ENCODE assay signal across 31 cellular contexts in genomic region chr3:65712156-65712555, GRCh38.
DNase-seq lines count a peak whose midpoint lies in the region; ATAC-seq, FAIRE-seq and TF ChIP-seq lines count a peak whose summit lies in the region.
"Had no signal": no experiment of that assay in that cellular context is flagged by ENCODE, and none has a peak within 500 bp of the region (broad histone marks: within the 10 kb centered on the region; RNA-seq: fewer than 3 reads in every experiment).

No MANE protein-coding gene starts in this region.

- no peak for ATAC-seq in IMR-90 (ENCODE audit: low read depth)
- no peak for ATAC-seq in stimulated activated effector memory CD8-positive, alpha-beta T cell treated with anti-CD3 and anti-CD28 coated beads, Interleukin-12 subunit alpha, Interleukin-12 subunit beta, amount 100 ng/mL, for 72 hours
- no peak for ATAC-seq in GM21619 (IDR thresholded peaks at IDR 0.05; ENCODE audit: unreplicated experiment)
- ATAC-seq: gastroesophageal sphincter, left lung, sciatic nerve had no signal

- H2BK12ac ChIP-seq in H1 (ENCODE audit: low read depth, low read length) (0 out of 2 replicates have a peak overlapping the region, but pooled peaks have one; percentile 31), mesenchymal stem cell (ENCODE audit: low read length in 2 of 2) (no peak overlapping the region)

- H2BK20ac ChIP-seq in IMR-90 (ENCODE audit: low read depth, low read length), result no peak overlapping the region
- no peak overlapping the region for H2BK20ac ChIP-seq in H1 (ENCODE audit: low read length)

- CTCF ChIA-PET in IMR-90 (lab: Yijun Ruan, JAX), result interaction anchor here (0.6 kb wide), 1 partner anchor 270 kb away, joined by 5 read pairs; no protein-coding TSS in a partner anchor
- CTCF ChIA-PET in H1 (lab: Charles Lee; ENCODE audit: partially characterized antibody), result interaction anchor here (0.6 to 2.2 kb wide), 3 partner anchors 36 to 67 kb away, joined by 3 to 5 read pairs (median 4); no protein-coding TSS in a partner anchor

- H3K4me3 Mint-ChIP-seq in stimulated activated effector memory CD8-positive, alpha-beta T cell treated with anti-CD3 and anti-CD28 coated beads, Interleukin-12 subunit alpha, Interleukin-12 subunit beta, amount 100 ng/mL, for 72 hours, result no peak overlapping the region
- H3K4me3 Mint-ChIP-seq: activated naive CD8-positive, alpha-beta T cell treated with anti-CD3 and anti-CD28 coated beads, Interleukin-2, amount 10 ng/mL, durations not matched to agents 7 days and 5 days; B cell; CD8-positive, alpha-beta memory T cell; naive B cell; stimulated activated naive CD8-positive, alpha-beta T cell treated with anti-CD3 and anti-CD28 coated beads, Interleukin-15, Interleukin-2, amounts not matched to agents 100 ng/mL and 50 ng/mL, for 24 hours had no signal

- POLR2A ChIA-PET in IMR-90 (lab: Charles Lee; ENCODE audit: unreplicated experiment) (no interaction called here), H1 (lab: Charles Lee; ENCODE audit: partially characterized antibody) (interaction anchor here (0.6 to 1.3 kb wide), 3 partner anchors 8 to 437 kb away, joined by 3 to 4 read pairs (median 3); no protein-coding TSS in a partner anchor)

- peaks cover 3% of the 10 kb centered on the region for H3K9me3 Mint-ChIP-seq in stimulated activated effector memory CD8-positive, alpha-beta T cell treated with anti-CD3 and anti-CD28 coated beads, Interleukin-12 subunit alpha, Interleukin-12 subunit beta, amount 100 ng/mL, for 72 hours
- H3K9me3 Mint-ChIP-seq: activated naive CD8-positive, alpha-beta T cell treated with anti-CD3 and anti-CD28 coated beads, Interleukin-2, amount 10 ng/mL, durations not matched to agents 7 days and 5 days; stimulated activated naive CD8-positive, alpha-beta T cell treated with anti-CD3 and anti-CD28 coated beads, Interleukin-15, Interleukin-2, amounts not matched to agents 100 ng/mL and 50 ng/mL, for 24 hours had no signal

- DNase-seq in AG10803 (ENCODE audit: low read depth), result peak; percentile 89
- peak; percentile 63 for DNase-seq in IMR-90
- DNase-seq in H1 (ENCODE audit: low read depth in 1 of 2, low spot score in 2 of 2), result no peak
- DNase-seq in mesenchymal stem cell, result no peak
- no peak for DNase-seq in GM19239 (ENCODE audit: insufficient read length, low spot score)
- DNase-seq in stimulated activated effector memory CD8-positive, alpha-beta T cell treated with anti-CD3 and anti-CD28 coated beads, Interleukin-12 subunit alpha, Interleukin-12 subunit beta, amount 100 ng/mL, for 72 hours (ENCODE audit: low spot score in 2 of 2), result no peak
- DNase-seq in esophagus squamous epithelium (lab: John Stamatoyannopoulos, UW), result no peak
- DNase-seq: activated CD4-positive, alpha-beta T cell treated with anti-CD3 and anti-CD28 coated beads for 48 hours; activated effector memory CD4-positive, alpha-beta T cell treated with anti-CD3 and anti-CD28 coated beads, Interleukin-2, amount 50 U/mL, for 16 hours; activated naive CD8-positive, alpha-beta T cell treated with anti-CD3 and anti-CD28 coated beads, Interleukin-2, amount 10 ng/mL, durations not matched to agents 7 days and 5 days; activated T-cell treated with anti-CD3 and anti-CD28 coated beads, Interleukin-2, amount 50 U/mL, for 1 hour; CD8-positive, alpha-beta memory T cell; left lung; mesendoderm; naive B cell; NCI-H1092; NCI-H187; NCI-H2171; NCI-H510A treated with DMSO at 0.1 percent for 48 hours; Right ventricle myocardium superior had no signal

- H3K56ac ChIP-seq in IMR-90 (ENCODE audit: extremely low read depth, insufficient read depth, low read length) (no peak overlapping the region), H1 (replicated peaks; ENCODE audit: insufficient read length, low read depth, low read length) (no peak overlapping the region)

- 60% methylated on average over 1 of the region's 6 CpGs; no CpG with 5 or more reads in 1 of the 2 experiments for WGBS in IMR-90 (ENCODE audit: extremely low coverage in 2 of 2, insufficient read length in 1 of 2), 2 experiments
- 90% methylated on average over 5 of the region's 6 CpGs; no CpG with 5 or more reads in 1 of the 2 experiments for WGBS in H1 (ENCODE audit: extremely low coverage in 1 of 2, insufficient coverage in 1 of 2, insufficient read length in 1 of 2, insufficient replicate concordance in 2 of 2, low coverage in 1 of 2, low lambda C conversion rate in 2 of 2, missing lambda C conversion rate in 1 of 2), 2 experiments
- 93% methylated on average over 4 of the region's 6 CpGs for WGBS in mesenchymal stem cell
- WGBS in esophagus squamous epithelium, 2 donors, result 71 to 79% methylated on average over 4 of the region's 6 CpGs

- H3K9me1 ChIP-seq in IMR-90 (ENCODE audit: insufficient read depth, low read length), result no peaks in the 10 kb centered on the region; the same call in 1 of the 2 replicates

- no peaks in the 10 kb centered on the region for H3K36me3 Mint-ChIP-seq in stimulated activated effector memory CD8-positive, alpha-beta T cell treated with anti-CD3 and anti-CD28 coated beads, Interleukin-12 subunit alpha, Interleukin-12 subunit beta, amount 100 ng/mL, for 72 hours
- H3K36me3 Mint-ChIP-seq: activated naive CD8-positive, alpha-beta T cell treated with anti-CD3 and anti-CD28 coated beads, Interleukin-2, amount 10 ng/mL, durations not matched to agents 7 days and 5 days; CD8-positive, alpha-beta memory T cell; naive B cell had no signal

- H3K4ac ChIP-seq in IMR-90 (ENCODE audit: low read depth, low read length) (no peak overlapping the region), H1 (replicated peaks; ENCODE audit: insufficient read length, low read depth, low read length) (no peak overlapping the region), mesenchymal stem cell (ENCODE audit: low read depth in 1 of 2, low read length in 2 of 2) (no peak overlapping the region)

- H3K27ac ChIP-seq in IMR-90 (ENCODE audit: insufficient read depth, low read length) (no peak overlapping the region), H1 (ENCODE audit: low read depth, low read length) (no peak overlapping the region), mesenchymal stem cell (ENCODE audit: low read length, poor library complexity, severe bottlenecking) (no peak overlapping the region), esophagus squamous epithelium (no peak overlapping the region)
- H3K27ac ChIP-seq: gastroesophageal sphincter, left lung, neutrophil, vagina, VCaP had no signal

- no peak overlapping the region for H4K91ac ChIP-seq in IMR-90 (ENCODE audit: insufficient read depth, low read depth, low read length)
- no peak overlapping the region for H4K91ac ChIP-seq in H1 (replicated peaks; ENCODE audit: insufficient read length, low read length)
- no peak overlapping the region for H4K91ac ChIP-seq in mesenchymal stem cell (ENCODE audit: low read length)

- H2AFZ ChIP-seq in IMR-90 (replicated peaks; ENCODE audit: low read length, poor library complexity), result no peak overlapping the region
- no peak overlapping the region for H2AFZ ChIP-seq in H1 (ENCODE audit: low read length)
- no peak overlapping the region for H2AFZ ChIP-seq in mesenchymal stem cell (ENCODE audit: low read depth, low read length)

- TF ChIP-seq CTCF in AG10803 (conservative IDR thresholded peaks at IDR 0.05; ENCODE audit: low read length), result no peak
- TF ChIP-seq CTCF in IMR-90 (conservative IDR thresholded peaks at IDR 0.05; ENCODE audit: low read depth, low read length), result no peak
- TF ChIP-seq CTCF in H1 (IDR thresholded peaks at IDR 0.05; ENCODE audit: control extremely low read depth in 1 of 3, insufficient read depth in 1 of 3, low read depth in 1 of 3, low read length in 3 of 3), result no peak
- no peak for TF ChIP-seq CTCF in esophagus squamous epithelium (IDR thresholded peaks at IDR 0.05)

- H3K18ac ChIP-seq in IMR-90 (ENCODE audit: low read depth, low read length), result no peak overlapping the region
- no peak overlapping the region for H3K18ac ChIP-seq in H1 (ENCODE audit: extremely low read depth, low read length)
- no peak overlapping the region for H3K18ac ChIP-seq in mesenchymal stem cell (ENCODE audit: low read depth in 1 of 2, low read length in 2 of 2)

- H4K8ac ChIP-seq in IMR-90 (ENCODE audit: low read depth in 2 of 2, low read length in 2 of 2) (no peak overlapping the region), H1 (ENCODE audit: extremely low read depth, insufficient read depth, low read length) (no peak overlapping the region), mesenchymal stem cell (ENCODE audit: low read length) (no peak overlapping the region)

- H2AK9ac ChIP-seq in IMR-90 (replicated peaks; ENCODE audit: low read depth, low read length, poor library complexity), result no peak overlapping the region

- no peak overlapping the region for H4K5ac ChIP-seq in IMR-90 (ENCODE audit: low read depth, low read length)
- H4K5ac ChIP-seq in H1 (ENCODE audit: insufficient read length, low read depth, low read length), result no peak overlapping the region

- TF ChIP-seq POLR2A in IMR-90 (IDR thresholded peaks at IDR 0.05; ENCODE audit: low read depth, low read length) (no peak), H1 (IDR thresholded peaks at IDR 0.05; ENCODE audit: control extremely low read depth in 1 of 2, low read depth in 2 of 2, low read length in 2 of 2) (no peak), esophagus squamous epithelium (IDR thresholded peaks at IDR 0.05) (no peak)

- H2AK5ac ChIP-seq in IMR-90 (ENCODE audit: low read depth, low read length) (no peak overlapping the region), H1 (ENCODE audit: low read depth, low read length) (no peak overlapping the region), mesenchymal stem cell (ENCODE audit: low read length, severe bottlenecking) (peak overlapping the region; percentile 65)

- no peak overlapping the region for H3K27ac Mint-ChIP-seq in stimulated activated effector memory CD8-positive, alpha-beta T cell treated with anti-CD3 and anti-CD28 coated beads, Interleukin-12 subunit alpha, Interleukin-12 subunit beta, amount 100 ng/mL, for 72 hours
- H3K27ac Mint-ChIP-seq: activated naive CD8-positive, alpha-beta T cell treated with anti-CD3 and anti-CD28 coated beads, Interleukin-2, amount 10 ng/mL, durations not matched to agents 7 days and 5 days; B cell; CD8-positive, alpha-beta memory T cell; naive B cell; stimulated activated naive CD8-positive, alpha-beta T cell treated with anti-CD3 and anti-CD28 coated beads, Interleukin-15, Interleukin-2, amounts not matched to agents 100 ng/mL and 50 ng/mL, for 24 hours had no signal

- no peak for FAIRE-seq in H1 (lab: Jason Lieb, UNC)
- FAIRE-seq in GM19239 (lab: Jason Lieb, UNC), result no peak
- FAIRE-seq: endothelial cell of umbilical vein, G401.6, GM18507 had no signal

- H3K79me1 ChIP-seq in IMR-90 (ENCODE audit: low read depth in 1 of 2, low read length in 2 of 2), result peaks cover 16 to 21% of the 10 kb centered on the region in 2 experiments; a peak in 3 of 4 replicates
- H3K79me1 ChIP-seq in H1 (ENCODE audit: low read depth, low read length), result peaks cover 3% of the 10 kb centered on the region; the same call in 1 of the 2 replicates
- peaks cover 9% of the 10 kb centered on the region for H3K79me1 ChIP-seq in mesenchymal stem cell (replicated peaks; ENCODE audit: low read length, poor library complexity, severe bottlenecking)

- in situ Hi-C loops in IMR-90 (cut with MboI; ENCODE audit: low sequenced_read_pairs), result no loop called here

- H3K9ac ChIP-seq in IMR-90 (ENCODE audit: low read depth, low read length) (no peak overlapping the region), H1 (replicated peaks in 1 of 4; ENCODE audit: extremely low read depth in 1 of 4, low read depth in 3 of 4, low read length in 3 of 4) (no peak overlapping the region), mesenchymal stem cell (ENCODE audit: low read length) (no peak overlapping the region)

- no peaks in the 10 kb centered on the region for H3K9me3 ChIP-seq in IMR-90 (ENCODE audit: control insufficient read depth, insufficient read depth, low read length)
- H3K9me3 ChIP-seq in H1 (ENCODE audit: insufficient read depth in 2 of 2, low read depth in 1 of 2, low read length in 1 of 2), result no peaks in the 10 kb centered on the region
- H3K9me3 ChIP-seq in mesenchymal stem cell (ENCODE audit: control insufficient read depth, low read length), result no peaks in the 10 kb centered on the region
- H3K9me3 ChIP-seq in esophagus squamous epithelium, result no peaks in the 10 kb centered on the region
- H3K9me3 ChIP-seq: gastroesophageal sphincter, left lung, neutrophil, vagina had no signal

- H3K23ac ChIP-seq in IMR-90 (ENCODE audit: low read depth, low read length) (no peak overlapping the region), H1 (ENCODE audit: insufficient read length) (no peak overlapping the region), mesenchymal stem cell (ENCODE audit: low read length in 2 of 2) (no peak overlapping the region)

- BruUV-seq in IMR-90 (replicated peaks; lab: Mats Ljungman, UMichigan), result no TSS peak

- no peaks in the 10 kb centered on the region; a peak in 1 of 4 replicates for H3K79me2 ChIP-seq in H1 (ENCODE audit: control insufficient read depth in 1 of 2, insufficient read depth in 2 of 2, low read length in 2 of 2)

- intact Hi-C loops in IMR-90 (cut with micrococcal nuclease) (no loop called here), esophagus squamous epithelium (cut with DNase I) (no loop called here)

- H3K4me1 ChIP-seq in IMR-90 (ENCODE audit: control insufficient read depth, insufficient read depth, low read length) (peaks cover 10% of the 10 kb centered on the region), H1 (replicated peaks in 1 of 4; ENCODE audit: control insufficient read depth in 3 of 4, insufficient read depth in 4 of 4, low read length in 3 of 4) (peaks cover 3 to 14% (median 12%) of the 10 kb centered on the region in 4 experiments; a peak in 6 of 7 replicates), mesenchymal stem cell (ENCODE audit: control insufficient read depth, insufficient read depth, low read depth, low read length) (peaks cover 6% of the 10 kb centered on the region), esophagus squamous epithelium (peaks cover 0 to 6% (median 0%) of the 10 kb centered on the region in 3 donors)
- H3K4me1 ChIP-seq: vagina had no signal

- H2BK120ac ChIP-seq in IMR-90 (ENCODE audit: low read depth, low read length) (no peak overlapping the region), H1 (replicated peaks; ENCODE audit: low read depth, low read length) (no peak overlapping the region), mesenchymal stem cell (ENCODE audit: low read depth, low read length) (no peak overlapping the region)

- H3K14ac ChIP-seq in IMR-90 (replicated peaks; ENCODE audit: low read depth, low read length) (no peak overlapping the region), H1 (ENCODE audit: insufficient read length) (no peak overlapping the region), mesenchymal stem cell (ENCODE audit: low read length in 2 of 2) (no peak overlapping the region)

- H4K20me1 ChIP-seq in IMR-90 (ENCODE audit: insufficient read depth, low read length) (no peaks in the 10 kb centered on the region; the same call in 1 of the 2 replicates), H1 (replicated peaks in 1 of 2; ENCODE audit: control insufficient read depth in 1 of 2, insufficient read depth in 2 of 2, low read length in 2 of 2) (no peaks in the 10 kb centered on the region)

- no peak overlapping the region for H2BK15ac ChIP-seq in IMR-90 (ENCODE audit: low read depth, low read length)
- H2BK15ac ChIP-seq in H1 (ENCODE audit: low read length), result no peak overlapping the region
- no peak overlapping the region for H2BK15ac ChIP-seq in mesenchymal stem cell (ENCODE audit: low read depth, poor library complexity, severe bottlenecking)

- dilution Hi-C loops in IMR-90 (cut with HindIII; ENCODE audit: low sequenced_read_pairs, unreplicated experiment), result no loop called here

- TF ChIP-seq RAD21 in IMR-90 (IDR thresholded peaks at IDR 0.05; ENCODE audit: low read length), result no peak
- TF ChIP-seq RAD21 in H1 (IDR thresholded peaks at IDR 0.05 in 1 of 2, conservative IDR thresholded peaks at IDR 0.05 in 1 of 2; ENCODE audit: low read depth in 2 of 2, low read length in 2 of 2), result no peak

- H2BK5ac ChIP-seq in IMR-90 (ENCODE audit: low read depth, low read length, poor library complexity, severe bottlenecking), result no peak overlapping the region
- H2BK5ac ChIP-seq in H1 (ENCODE audit: low read depth, low read length), result no peak overlapping the region
- H2BK5ac ChIP-seq in mesenchymal stem cell (ENCODE audit: low read depth, low read length, poor library complexity, severe bottlenecking), result no peak overlapping the region

- H3K27me3 ChIP-seq in IMR-90 (ENCODE audit: control insufficient read depth, insufficient read depth, low read length), result no peaks in the 10 kb centered on the region
- no peaks in the 10 kb centered on the region for H3K27me3 ChIP-seq in H1 (replicated peaks in 1 of 4; ENCODE audit: control insufficient read depth in 3 of 4, extremely low read depth in 1 of 4, insufficient read depth in 3 of 4, low read length in 3 of 4)
- no peaks in the 10 kb centered on the region for H3K27me3 ChIP-seq in mesenchymal stem cell (ENCODE audit: control insufficient read depth in 1 of 2, insufficient read depth in 1 of 2, low read length in 2 of 2)
- no peaks in the 10 kb centered on the region for H3K27me3 ChIP-seq in esophagus squamous epithelium
- H3K27me3 ChIP-seq: gastroesophageal sphincter, left lung, neutrophil, vagina had no signal

- H3K36me3 ChIP-seq in IMR-90 (ENCODE audit: control insufficient read depth, insufficient read depth, low read length) (no peaks in the 10 kb centered on the region), H1 (ENCODE audit: control insufficient read depth in 2 of 4, insufficient read depth in 4 of 4, low read length in 3 of 4) (no peaks in the 10 kb centered on the region), mesenchymal stem cell (ENCODE audit: control insufficient read depth in 1 of 2, insufficient read depth in 2 of 2, low read depth in 1 of 2, low read length in 2 of 2) (no peaks in the 10 kb centered on the region), esophagus squamous epithelium (no peaks in the 10 kb centered on the region)
- H3K36me3 ChIP-seq: gastroesophageal sphincter, left lung, neutrophil, vagina had no signal

- H3K23me2 ChIP-seq in H1 (ENCODE audit: low read depth, low read length), result no peaks in the 10 kb centered on the region

- TF ChIP-seq EP300 in H1 (IDR thresholded peaks at IDR 0.05; ENCODE audit: borderline replicate concordance in 1 of 2, low read depth in 2 of 2, low read length in 2 of 2), result no peak

- no peaks in the 10 kb centered on the region for H3K4me1 Mint-ChIP-seq in stimulated activated effector memory CD8-positive, alpha-beta T cell treated with anti-CD3 and anti-CD28 coated beads, Interleukin-12 subunit alpha, Interleukin-12 subunit beta, amount 100 ng/mL, for 72 hours
- H3K4me1 Mint-ChIP-seq: activated naive CD8-positive, alpha-beta T cell treated with anti-CD3 and anti-CD28 coated beads, Interleukin-2, amount 10 ng/mL, durations not matched to agents 7 days and 5 days; B cell; CD8-positive, alpha-beta memory T cell; naive B cell had no signal

- no peak overlapping the region for H3K4me3 ChIP-seq in AG10803 (ENCODE audit: low read length)
- H3K4me3 ChIP-seq in IMR-90 (ENCODE audit: insufficient read depth, low read depth, low read length), result no peak overlapping the region
- no peak overlapping the region for H3K4me3 ChIP-seq in H1 (ENCODE audit: extremely low read depth in 1 of 4, insufficient read depth in 2 of 4, low read depth in 3 of 4, low read length in 4 of 4)
- no peak overlapping the region for H3K4me3 ChIP-seq in mesenchymal stem cell (ENCODE audit: insufficient read depth in 1 of 2, low read depth in 1 of 2, low read length in 2 of 2)
- H3K4me3 ChIP-seq in esophagus squamous epithelium, result no peak overlapping the region
- H3K4me3 ChIP-seq: gastroesophageal sphincter, left lung, vagina had no signal

- H3K4me2 ChIP-seq in IMR-90 (ENCODE audit: low read depth, low read length), result no peak overlapping the region
- no peak overlapping the region for H3K4me2 ChIP-seq in H1 (ENCODE audit: insufficient read depth in 1 of 2, low read depth in 2 of 2, low read length in 2 of 2)
- no peak overlapping the region for H3K4me2 ChIP-seq in mesenchymal stem cell (ENCODE audit: low read length, poor library complexity, severe bottlenecking)

Comparison
In these comparisons a context has a peak if more than half of its experiments do, and no peak if none do; other contexts are left out.
1. DNase-seq: peak in AG10803 (single experiment) and IMR-90 (single experiment); none in H1 (0 of 2), mesenchymal stem cell (single experiment), GM19239 (single experiment), stimulated activated effector memory CD8-positive, alpha-beta T cell treated with anti-CD3 and anti-CD28 coated beads, Interleukin-12 subunit alpha, Interleukin-12 subunit beta, amount 100 ng/mL, for 72 hours (0 of 2) and esophagus squamous epithelium (single experiment).